ENCODE assay signal across 1 cellular context in genomic region chr16:75265911-75266701, GRCh38.
A peak's percentile ranks its signal among the peaks of the same experiment; 100 is the strongest.
TF ChIP-seq lines count a peak whose summit lies in the region.

No MANE protein-coding gene starts in this region.

TF ChIP-seq in HepG2, 621 proteins besides CTCF, POLR2A, EP300 and RAD21 (continued from another document and continues in another):
- peak; percentile 57 for TF ChIP-seq ZBTB14 (CRISPR knock-in tag; IDR thresholded peaks at IDR 0.05)
- peak; percentile 55; the same call in 1 of the 2 replicates for TF ChIP-seq NRL (CRISPR knock-in tag; IDR thresholded peaks at IDR 0.05; ENCODE audit: borderline replicate concordance)
- peak; percentile 76; the same call in 1 of the 2 replicates for TF ChIP-seq ZBED4 (CRISPR knock-in tag; IDR thresholded peaks at IDR 0.05; ENCODE audit: borderline replicate concordance)
- peak; percentile 81 for TF ChIP-seq TFDP2 (CRISPR knock-in tag; IDR thresholded peaks at IDR 0.05)
- 0 out of 2 replicates have a peak, but pooled peaks have one; percentile 43 for TF ChIP-seq E2F5 (CRISPR knock-in tag; conservative IDR thresholded peaks at IDR 0.05)
- TF ChIP-seq EHMT2 (IDR thresholded peaks at IDR 0.05; ENCODE audit: borderline replicate concordance, low read depth, low read length): no peak
- peak; percentile 93 for TF ChIP-seq ZSCAN29 (CRISPR knock-in tag; conservative IDR thresholded peaks at IDR 0.05)
- TF ChIP-seq ZFP37 (CRISPR knock-in tag; IDR thresholded peaks at IDR 0.05; ENCODE audit: borderline replicate concordance): no peak; the same call in 1 of the 2 replicates
- no peak for TF ChIP-seq ZNF552 (CRISPR knock-in tag; IDR thresholded peaks at IDR 0.05; ENCODE audit: borderline replicate concordance)
- TF ChIP-seq MXD4 (CRISPR knock-in tag; IDR thresholded peaks at IDR 0.05): peak; percentile 67; the same call in 1 of the 2 replicates
- no peak for TF ChIP-seq SIX4 (CRISPR knock-in tag; IDR thresholded peaks at IDR 0.05)
- peak; percentile 84 for TF ChIP-seq KDM5B (CRISPR knock-in tag; IDR thresholded peaks at IDR 0.05; ENCODE audit: borderline replicate concordance)
- TF ChIP-seq ELF3 (CRISPR knock-in tag; IDR thresholded peaks at IDR 0.05): no peak
- TF ChIP-seq JDP2 (CRISPR knock-in tag; IDR thresholded peaks at IDR 0.05; ENCODE audit: borderline replicate concordance): no peak
- TF ChIP-seq TFE3 (CRISPR knock-in tag; IDR thresholded peaks at IDR 0.05): 0 out of 2 replicates have a peak, but pooled peaks have one; percentile 27
- TF ChIP-seq ZNF143 (CRISPR knock-in tag; IDR thresholded peaks at IDR 0.05): peak; percentile 25; the same call in 1 of the 2 replicates
- no peak for TF ChIP-seq DDIT3 (CRISPR knock-in tag; IDR thresholded peaks at IDR 0.05)
- no peak for TF ChIP-seq SUZ12 (IDR thresholded peaks at IDR 0.05; ENCODE audit: low read depth, low read length)
- TF ChIP-seq MLX (CRISPR knock-in tag; IDR thresholded peaks at IDR 0.05): 0 out of 2 replicates have a peak, but pooled peaks have one; percentile 35
- no peak for TF ChIP-seq ZNF101 (CRISPR knock-in tag; IDR thresholded peaks at IDR 0.05; ENCODE audit: borderline replicate concordance, low read depth)
- no peak for TF ChIP-seq TBX3 (IDR thresholded peaks at IDR 0.05; ENCODE audit: borderline replicate concordance)
- no peak for TF ChIP-seq MAFK (conservative IDR thresholded peaks at IDR 0.05 in 1 of 2, IDR thresholded peaks at IDR 0.05 in 1 of 2; ENCODE audit: low read length in 2 of 2)
- peak; percentile 72; the same call in 1 of the 2 replicates for TF ChIP-seq ZNF446 (CRISPR knock-in tag; IDR thresholded peaks at IDR 0.05)
- TF ChIP-seq SRSF4 (IDR thresholded peaks at IDR 0.05; ENCODE audit: low read depth, low read length, poor library complexity, severe bottlenecking): no peak
- peak; percentile 75 for TF ChIP-seq IKZF5 (CRISPR knock-in tag; IDR thresholded peaks at IDR 0.05)
- peak; percentile 73; the same call in 1 of the 2 replicates for TF ChIP-seq PITX1 (CRISPR knock-in tag; IDR thresholded peaks at IDR 0.05)
- TF ChIP-seq CBX2 (IDR thresholded peaks at IDR 0.05; ENCODE audit: low read depth, low read length): no peak
- no peak for TF ChIP-seq CBX2 (CRISPR knock-in tag; IDR thresholded peaks at IDR 0.05; ENCODE audit: low read depth)
- TF ChIP-seq MEIS2 (CRISPR knock-in tag; IDR thresholded peaks at IDR 0.05): no peak; the same call in 1 of the 2 replicates
- no peak; the same call in none of the 2 replicates for TF ChIP-seq KAT7 (CRISPR knock-in tag; IDR thresholded peaks at IDR 0.05; ENCODE audit: borderline replicate concordance)
- TF ChIP-seq ZNF253 (CRISPR knock-in tag; IDR thresholded peaks at IDR 0.05; ENCODE audit: borderline replicate concordance): peak; percentile 83; the same call in 1 of the 2 replicates
- no peak for TF ChIP-seq ATF4 (CRISPR knock-in tag; IDR thresholded peaks at IDR 0.05)
- no peak for TF ChIP-seq EZH2 (conservative IDR thresholded peaks at IDR 0.05; ENCODE audit: low read depth, low read length)
- TF ChIP-seq GPN1 (CRISPR knock-in tag; IDR thresholded peaks at IDR 0.05; ENCODE audit: borderline replicate concordance): no peak
- no peak; the same call in 1 of the 2 replicates for TF ChIP-seq FOXC1 (CRISPR knock-in tag; IDR thresholded peaks at IDR 0.05; ENCODE audit: borderline replicate concordance)
- TF ChIP-seq MTERF4 (CRISPR knock-in tag; IDR thresholded peaks at IDR 0.05): peak; percentile 72
- no peak for TF ChIP-seq ZNF512B (CRISPR knock-in tag; IDR thresholded peaks at IDR 0.05; ENCODE audit: borderline replicate concordance)
- peak; percentile 88 for TF ChIP-seq HOXD1 (CRISPR knock-in tag; IDR thresholded peaks at IDR 0.05)
- TF ChIP-seq ZNF619 (CRISPR knock-in tag; IDR thresholded peaks at IDR 0.05): no peak
- TF ChIP-seq RORA (CRISPR knock-in tag; IDR thresholded peaks at IDR 0.05): no peak
- no peak for TF ChIP-seq ARHGAP35 (CRISPR knock-in tag; IDR thresholded peaks at IDR 0.05; ENCODE audit: borderline replicate concordance)
- no peak; the same call in 1 of the 2 replicates for TF ChIP-seq PBX3 (CRISPR knock-in tag; IDR thresholded peaks at IDR 0.05; ENCODE audit: borderline replicate concordance)
- no peak for TF ChIP-seq CEBPG (CRISPR knock-in tag; IDR thresholded peaks at IDR 0.05)
- no peak for TF ChIP-seq RNF2 (conservative IDR thresholded peaks at IDR 0.05; ENCODE audit: low read depth)
- TF ChIP-seq MAZ (IDR thresholded peaks at IDR 0.05; ENCODE audit: borderline replicate concordance, low read depth, low read length): peak; percentile 35; the same call in 1 of the 2 replicates
- peak; percentile 85 for TF ChIP-seq MAZ (CRISPR knock-in tag; IDR thresholded peaks at IDR 0.05; ENCODE audit: low read depth)
- no peak for TF ChIP-seq CEBPB (IDR thresholded peaks at IDR 0.05; ENCODE audit: borderline replicate concordance, low read depth, low read length)
- no peak for TF ChIP-seq NR2F2 (IDR thresholded peaks at IDR 0.05; ENCODE audit: borderline replicate concordance, low read depth)
